Comparison of ENCODE assay signal across 1 cellular context in the genomic region with DNA sequence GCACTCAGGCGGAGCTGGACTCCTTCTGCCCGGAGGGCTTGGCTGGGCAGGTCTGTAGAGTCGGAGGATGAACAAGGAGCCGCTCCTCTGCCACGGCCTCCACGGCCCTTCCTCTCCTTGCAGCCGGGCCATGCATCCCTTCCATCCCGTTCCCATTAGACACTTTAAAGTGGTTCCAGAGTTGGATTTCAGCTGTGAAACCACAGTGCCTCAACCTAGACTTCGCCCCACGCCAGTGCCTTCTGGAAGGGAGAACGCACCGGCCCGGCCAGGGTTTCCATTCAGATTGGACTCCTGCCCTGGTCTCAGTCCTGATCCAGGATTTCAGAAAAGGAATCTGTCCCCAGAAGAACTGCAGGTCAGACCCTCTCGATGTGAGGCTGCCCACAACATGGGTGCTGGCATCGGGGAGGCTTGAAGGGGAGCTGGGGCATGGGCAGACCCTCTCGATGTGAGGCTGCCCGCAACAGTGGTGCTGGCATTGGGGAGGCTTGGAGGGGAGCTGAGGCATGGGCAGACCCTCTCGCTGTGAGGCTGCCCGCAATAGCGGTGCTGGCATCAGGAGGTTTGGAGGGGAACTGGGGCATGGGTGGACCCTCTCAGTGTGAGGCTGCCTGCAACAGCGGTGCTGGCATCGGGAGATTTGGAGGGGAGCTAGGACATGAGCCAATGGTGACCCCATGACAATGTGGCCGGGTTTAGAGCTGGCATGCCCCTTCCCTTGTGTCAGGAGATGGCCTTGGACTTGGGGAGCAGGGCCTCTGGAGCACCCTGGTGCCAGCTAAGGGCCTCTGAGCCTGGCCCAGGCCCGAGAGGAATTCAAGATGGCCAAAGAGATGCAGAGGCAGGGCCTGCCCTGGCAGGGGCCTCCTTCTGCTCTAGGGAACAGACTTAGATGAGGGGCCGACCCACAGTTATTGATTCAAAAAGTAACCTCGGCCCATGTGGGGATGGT.
TF ChIP-seq lines count a peak whose summit lies in the region.

No MANE protein-coding gene starts in this region.

TF ChIP-seq in SK-N-SH, 30 proteins besides CTCF, POLR2A, EP300 and RAD21:
- TF ChIP-seq SMC3 (IDR thresholded peaks at IDR 0.05; ENCODE audit: low read depth, low read length) (no peak), POLR2AphosphoS5 (IDR thresholded peaks at IDR 0.05; ENCODE audit: low read depth, low read length) (no peak), TAF1 (IDR thresholded peaks at IDR 0.05; ENCODE audit: borderline replicate concordance, low read depth, low read length) (no peak), FOSL2 (IDR thresholded peaks at IDR 0.05; ENCODE audit: borderline replicate concordance, low read depth) (no peak), GABPA (IDR thresholded peaks at IDR 0.05; ENCODE audit: low read depth) (no peak), CHD2 (IDR thresholded peaks at IDR 0.05; ENCODE audit: low read length, partially characterized antibody) (no peak), SIN3A (IDR thresholded peaks at IDR 0.05; ENCODE audit: borderline replicate concordance, low read depth, low read length) (no peak), USF2 (IDR thresholded peaks at IDR 0.05; ENCODE audit: borderline replicate concordance, low read depth, low read length) (no peak), GATA2 (CRISPR knock-in tag; IDR thresholded peaks at IDR 0.05) (no peak), RXRA (IDR thresholded peaks at IDR 0.05; ENCODE audit: borderline replicate concordance, low read depth) (no peak), ZBTB33 (IDR thresholded peaks at IDR 0.05; ENCODE audit: borderline replicate concordance, low read depth) (no peak), REST (IDR thresholded peaks at IDR 0.05; ENCODE audit: low read depth, low read length) (no peak), ELF1 (IDR thresholded peaks at IDR 0.05) (no peak)
- TF ChIP-seq, protein P1, sequence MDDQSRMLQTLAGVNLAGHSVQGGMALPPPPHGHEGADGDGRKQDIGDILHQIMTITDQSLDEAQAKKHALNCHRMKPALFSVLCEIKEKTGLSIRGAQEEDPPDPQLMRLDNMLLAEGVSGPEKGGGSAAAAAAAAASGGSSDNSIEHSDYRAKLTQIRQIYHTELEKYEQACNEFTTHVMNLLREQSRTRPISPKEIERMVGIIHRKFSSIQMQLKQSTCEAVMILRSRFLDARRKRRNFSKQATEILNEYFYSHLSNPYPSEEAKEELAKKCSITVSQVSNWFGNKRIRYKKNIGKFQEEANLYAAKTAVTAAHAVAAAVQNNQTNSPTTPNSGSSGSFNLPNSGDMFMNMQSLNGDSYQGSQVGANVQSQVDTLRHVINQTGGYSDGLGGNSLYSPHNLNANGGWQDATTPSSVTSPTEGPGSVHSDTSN (IDR thresholded peaks at IDR 0.05), result no peak
- TF ChIP-seq, protein P2, sequence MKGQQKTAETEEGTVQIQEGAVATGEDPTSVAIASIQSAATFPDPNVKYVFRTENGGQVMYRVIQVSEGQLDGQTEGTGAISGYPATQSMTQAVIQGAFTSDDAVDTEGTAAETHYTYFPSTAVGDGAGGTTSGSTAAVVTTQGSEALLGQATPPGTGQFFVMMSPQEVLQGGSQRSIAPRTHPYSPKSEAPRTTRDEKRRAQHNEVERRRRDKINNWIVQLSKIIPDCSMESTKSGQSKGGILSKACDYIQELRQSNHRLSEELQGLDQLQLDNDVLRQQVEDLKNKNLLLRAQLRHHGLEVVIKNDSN (IDR thresholded peaks at IDR 0.05; ENCODE audit: borderline replicate concordance, low read depth), result no peak
- TF ChIP-seq, protein P3, sequence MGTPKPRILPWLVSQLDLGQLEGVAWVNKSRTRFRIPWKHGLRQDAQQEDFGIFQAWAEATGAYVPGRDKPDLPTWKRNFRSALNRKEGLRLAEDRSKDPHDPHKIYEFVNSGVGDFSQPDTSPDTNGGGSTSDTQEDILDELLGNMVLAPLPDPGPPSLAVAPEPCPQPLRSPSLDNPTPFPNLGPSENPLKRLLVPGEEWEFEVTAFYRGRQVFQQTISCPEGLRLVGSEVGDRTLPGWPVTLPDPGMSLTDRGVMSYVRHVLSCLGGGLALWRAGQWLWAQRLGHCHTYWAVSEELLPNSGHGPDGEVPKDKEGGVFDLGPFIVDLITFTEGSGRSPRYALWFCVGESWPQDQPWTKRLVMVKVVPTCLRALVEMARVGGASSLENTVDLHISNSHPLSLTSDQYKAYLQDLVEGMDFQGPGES (IDR thresholded peaks at IDR 0.05; ENCODE audit: low read depth, low read length), result no peak
- TF ChIP-seq, protein P4, sequence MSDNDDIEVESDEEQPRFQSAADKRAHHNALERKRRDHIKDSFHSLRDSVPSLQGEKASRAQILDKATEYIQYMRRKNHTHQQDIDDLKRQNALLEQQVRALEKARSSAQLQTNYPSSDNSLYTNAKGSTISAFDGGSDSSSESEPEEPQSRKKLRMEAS (IDR thresholded peaks at IDR 0.05; ENCODE audit: low read depth), result no peak
